ENCODE assay signal across 14 cellular contexts in genomic region chr11:80816454-80816847, GRCh38.
A peak's percentile ranks its signal among the peaks of the same experiment; 100 is the strongest.
DNase-seq lines count a peak whose midpoint lies in the region; ATAC-seq, FAIRE-seq and TF ChIP-seq lines count a peak whose summit lies in the region.
"Had no signal": no experiment of that assay in that cellular context is flagged by ENCODE, and none has a peak within 500 bp of the region (broad histone marks: within the 10 kb centered on the region; RNA-seq: fewer than 3 reads in every experiment).

No MANE protein-coding gene starts in this region.

- no peaks in the 10 kb centered on the region for H3K79me2 ChIP-seq in neural progenitor cell (ENCODE audit: low read depth)

- no peak overlapping the region for H3K27ac Mint-ChIP-seq in neural progenitor cell
- H3K27ac Mint-ChIP-seq: activated naive CD4-positive, alpha-beta T cell treated with anti-CD3 and anti-CD28 coated beads, Interleukin-2, amount 50 U/mL, for 24 hours had no signal

- H3K27me3 Mint-ChIP-seq in neural progenitor cell (ENCODE audit: insufficient read depth, low read depth), result peaks cover 2% of the 10 kb centered on the region
- H3K27me3 Mint-ChIP-seq: activated naive CD4-positive, alpha-beta T cell treated with anti-CD3 and anti-CD28 coated beads, Interleukin-2, amount 50 U/mL, for 24 hours had no signal

- H3K9ac ChIP-seq in neural progenitor cell, result no peak overlapping the region

- H3K9me3 Mint-ChIP-seq in neural progenitor cell, result peaks cover 3% of the 10 kb centered on the region
- H3K9me3 Mint-ChIP-seq: neural crest cell had no signal

- TF ChIP-seq CTCF in neural progenitor cell (IDR thresholded peaks at IDR 0.05), result no peak
- no peak for TF ChIP-seq CTCF in pancreas (IDR thresholded peaks at IDR 0.05)

- H3K27ac ChIP-seq in neural progenitor cell (no peak overlapping the region), pancreas (no peak overlapping the region)

- FAIRE-seq in pancreas (lab: Jason Lieb, UNC), result no peak

- H3K4me1 ChIP-seq in neural progenitor cell (peaks cover 13% of the 10 kb centered on the region), pancreas (no peaks in the 10 kb centered on the region)

- DNase-seq in neural progenitor cell (ENCODE audit: low spot score), result no peak
- no peak for DNase-seq in cerebellar cortex (ENCODE audit: low spot score)
- DNase-seq in SW480 (ENCODE audit: low spot score), result no peak
- no peak for DNase-seq in COLO668 (lab: John Stamatoyannopoulos, UW; ENCODE audit: unreplicated experiment)
- DNase-seq in pancreas, result no peak
- DNase-seq: activated CD4-positive, alpha-beta T cell treated with anti-CD3 and anti-CD28 coated beads, Interleukin-2, amount 50 U/mL, for 1 hour; DND-41; stimulated activated CD4-positive, alpha-beta T cell treated with anti-CD3 and anti-CD28 coated beads, Interleukin-12 subunit alpha, Interleukin-12 subunit beta, amount 100 ng/mL, for 4 hours had no signal

- H3K9me3 ChIP-seq in neural progenitor cell (ENCODE audit: low read depth) (no peaks in the 10 kb centered on the region), pancreas (no peaks in the 10 kb centered on the region)

- H3K4me1 Mint-ChIP-seq in neural progenitor cell, result peaks cover 15% of the 10 kb centered on the region
- H3K4me1 Mint-ChIP-seq: activated naive CD4-positive, alpha-beta T cell treated with anti-CD3 and anti-CD28 coated beads, Interleukin-2, amount 50 U/mL, for 24 hours had no signal

- 33 to 50% methylated on average over 1 of the region's 1 CpG for WGBS in pancreas, 2 donors

- H3K36me3 Mint-ChIP-seq in neural progenitor cell, result no peaks in the 10 kb centered on the region
- H3K36me3 Mint-ChIP-seq: activated naive CD4-positive, alpha-beta T cell treated with anti-CD3 and anti-CD28 coated beads, Interleukin-2, amount 50 U/mL, for 24 hours had no signal

- H3K27me3 ChIP-seq in neural progenitor cell (no peaks in the 10 kb centered on the region), pancreas (no peaks in the 10 kb centered on the region)

- ATAC-seq in GM19025 (IDR thresholded peaks at IDR 0.05; ENCODE audit: low read depth, unreplicated experiment) (peak; percentile 18), HG02571 (IDR thresholded peaks at IDR 0.05; ENCODE audit: unreplicated experiment) (peak; percentile 31), HG03196 (IDR thresholded peaks at IDR 0.05; ENCODE audit: unreplicated experiment) (peak; percentile 31), pancreas (no peak)
- ATAC-seq: SK-N-SH treated with all-trans-retinoic acid at 6 μM for 48 hours had no signal

- intact Hi-C loops in pancreas (cut with DNase I), result no loop called here

- H3F3A ChIP-seq in neural progenitor cell (ENCODE audit: low read depth), result no peaks in the 10 kb centered on the region

- H4K20me1 ChIP-seq in neural progenitor cell (ENCODE audit: low read depth), result no peaks in the 10 kb centered on the region

- no peak overlapping the region for H3K4me3 ChIP-seq in neural progenitor cell
- no peak overlapping the region for H3K4me3 ChIP-seq in pancreas

- no peak overlapping the region for H2AFZ ChIP-seq in neural progenitor cell (replicated peaks)

- H3K36me3 ChIP-seq in neural progenitor cell (no peaks in the 10 kb centered on the region), pancreas (no peaks in the 10 kb centered on the region)

- H3K4me2 ChIP-seq in neural progenitor cell, result peak overlapping the region; percentile 47

- no peak overlapping the region for H3K4me3 Mint-ChIP-seq in neural progenitor cell
- H3K4me3 Mint-ChIP-seq: activated naive CD4-positive, alpha-beta T cell treated with anti-CD3 and anti-CD28 coated beads, Interleukin-2, amount 50 U/mL, for 24 hours; neural crest cell had no signal

Comparison
In these comparisons a context has a peak if more than half of its experiments do, and no peak if none do; other contexts are left out.
1. ATAC-seq: peak in GM19025 (single experiment), HG02571 (single experiment) and HG03196 (single experiment); none in pancreas (0 of 4).